ENCODE assay signal across 11 cellular contexts in the genomic region with DNA sequence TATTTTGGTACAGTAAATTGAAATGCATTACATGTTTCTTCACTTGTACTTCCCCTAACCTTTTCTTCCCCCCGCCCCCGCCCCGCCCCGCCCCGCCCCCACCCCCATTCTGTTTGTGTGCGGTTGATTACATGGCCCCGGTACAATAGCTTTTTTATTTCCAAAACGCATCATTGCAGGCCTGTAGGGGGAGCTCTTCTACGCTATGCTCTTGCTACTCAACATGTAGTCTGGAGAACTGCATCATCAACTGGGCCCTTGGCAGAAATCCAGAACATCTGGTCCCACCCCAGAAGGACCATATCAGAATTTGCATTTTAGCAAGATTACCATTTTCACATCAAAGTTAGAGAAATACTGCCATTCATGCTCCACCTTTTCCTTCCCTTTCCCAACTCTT.
DNase-seq lines count a peak whose midpoint lies in the region; ATAC-seq, FAIRE-seq and TF ChIP-seq lines count a peak whose summit lies in the region.
"Had no signal": no experiment of that assay in that cellular context is flagged by ENCODE, and none has a peak within 500 bp of the region (broad histone marks: within the 10 kb centered on the region; RNA-seq: fewer than 3 reads in every experiment).

No MANE protein-coding gene starts in this region.

- H2AFZ ChIP-seq in GM12878 (ENCODE audit: control insufficient read depth, low read depth, low read length): no peak overlapping the region

- H4K20me1 ChIP-seq in GM12878 (ENCODE audit: control insufficient read depth, insufficient read depth): no peaks in the 10 kb centered on the region

- FAIRE-seq in GM12878 (lab: Jason Lieb, UNC): no peak
- FAIRE-seq: A204.1, endometrium had no signal

- no TSS peak for BruUV-seq in GM12878 (replicated peaks; lab: Mats Ljungman, UMichigan)

- in situ Hi-C loops in GM12878 (cut with MboI): no loop called here

- no peaks in the 10 kb centered on the region for H3K27me3 ChIP-seq in GM12878 (replicated peaks in 1 of 2; ENCODE audit: control insufficient read depth in 2 of 2, insufficient read depth in 2 of 2, low read length in 1 of 2)
- H3K27me3 ChIP-seq: right atrium auricular region had no signal

- H3K9ac ChIP-seq in GM12878 (ENCODE audit: control insufficient read depth, insufficient read depth, low read length): no peak overlapping the region

- RAD21 ChIA-PET in GM12878 (lab: Charles Lee; ENCODE audit: unreplicated experiment): no interaction called here

- ATAC-seq in GM12878 (peak; percentile 67), HG02763 (IDR thresholded peaks at IDR 0.05; ENCODE audit: unreplicated experiment) (no peak), HG03095 (IDR thresholded peaks at IDR 0.05; ENCODE audit: unreplicated experiment) (no peak)

- peak; percentile 70 for DNase-seq in DMS 273 (lab: John Stamatoyannopoulos, UW; ENCODE audit: unreplicated experiment)
- DNase-seq in DMS 273 treated with DMSO at 0.1 percent for 48 hours (lab: John Stamatoyannopoulos, UW): no peak
- DNase-seq in GM12878 (ENCODE audit: low read depth, low spot score): no peak
- DNase-seq in nucleus accumbens (lab: John Stamatoyannopoulos, UW): peak in 41 of 56 donors; percentile 0 to 64 (median 11)
- no peak for DNase-seq in GOT3 (lab: John Stamatoyannopoulos, UW)

- H3K4me1 ChIP-seq in GM12878 (ENCODE audit: control insufficient read depth, insufficient read depth, low read length): no peaks in the 10 kb centered on the region
- H3K4me1 ChIP-seq: right atrium auricular region had no signal

- H3K9me3 ChIP-seq in GM12878 (replicated peaks; ENCODE audit: control insufficient read depth, insufficient read depth, low read length): no peaks in the 10 kb centered on the region; the same call in 2 of the 3 replicates
- H3K9me3 ChIP-seq: right atrium auricular region had no signal

- no peaks in the 10 kb centered on the region for H3K79me2 ChIP-seq in GM12878 (ENCODE audit: control insufficient read depth, insufficient read depth, low read length)

- TF ChIP-seq POLR2A in GM12878 (IDR thresholded peaks at IDR 0.05; ENCODE audit: low read depth, low read length): no peak

- no peak overlapping the region for H3K27ac ChIP-seq in GM12878 (ENCODE audit: control insufficient read depth, insufficient read depth)
- H3K27ac ChIP-seq: right atrium auricular region had no signal

- intact Hi-C loops in GM12878 (cut with micrococcal nuclease; ENCODE audit: unreplicated experiment): no loop called here

- H3K36me3 ChIP-seq in GM12878 (ENCODE audit: control insufficient read depth in 2 of 2, insufficient read depth in 2 of 2, low read length in 1 of 2): no peaks in the 10 kb centered on the region
- H3K36me3 ChIP-seq: right atrium auricular region had no signal

- CTCF ChIA-PET in GM12878 (lab: Yijun Ruan, JAX): interaction anchor here (0.5 to 0.9 kb wide), 2 partner anchors 76 to 348 kb away, joined by 3 to 4 read pairs; no protein-coding TSS in a partner anchor

- 0% methylated on average over 1 of the region's 9 CpGs for WGBS in GM12878 (ENCODE audit: insufficient coverage, insufficient replicate concordance, low lambda C conversion rate, missing lambda C conversion rate)

- POLR2A ChIA-PET in GM12878 (lab: Charles Lee): no interaction called here

- TF ChIP-seq EP300 in Ishikawa (IDR thresholded peaks at IDR 0.05; ENCODE audit: borderline replicate concordance) (no peak), GM12878 (IDR thresholded peaks at IDR 0.05; ENCODE audit: borderline replicate concordance in 1 of 2, control insufficient read depth in 1 of 2, low read depth in 2 of 2, low read length in 2 of 2) (no peak)

- TF ChIP-seq RAD21 in Ishikawa (IDR thresholded peaks at IDR 0.05; ENCODE audit: low read depth) (peak; percentile 20), GM12878 (IDR thresholded peaks at IDR 0.05; ENCODE audit: insufficient read depth, low read depth, low read length) (peak; percentile 18; the same call in 1 of the 2 replicates)

- no peak overlapping the region for H3K4me3 ChIP-seq in GM12878
- H3K4me3 ChIP-seq: right atrium auricular region had no signal

- SMC1A ChIA-PET in GM12878 (lab: Charles Lee; ENCODE audit: uncharacterized antibody, unreplicated experiment): no interaction called here

- peak in 2 of 3 experiments; percentile 23 to 25; a peak in 1 of 6 replicates for TF ChIP-seq CTCF in GM12878 (IDR thresholded peaks at IDR 0.05 in 2 of 3, conservative IDR thresholded peaks at IDR 0.05 in 1 of 3; ENCODE audit: control insufficient read depth in 2 of 3, extremely low read depth in 1 of 3, insufficient read depth in 1 of 3, low read depth in 3 of 3, low read length in 3 of 3)

- H3K4me2 ChIP-seq in GM12878 (ENCODE audit: control insufficient read depth, insufficient read depth): no peak overlapping the region

TF ChIP-seq in Ishikawa, 13 proteins besides CTCF, POLR2A, EP300 and RAD21:
- no peak for TF ChIP-seq EGR1 (IDR thresholded peaks at IDR 0.05)
- no peak for TF ChIP-seq FOXM1 (IDR thresholded peaks at IDR 0.05; ENCODE audit: borderline replicate concordance, low read depth)
- no peak for TF ChIP-seq CREB1 (IDR thresholded peaks at IDR 0.05; ENCODE audit: low read depth)
- no peak for TF ChIP-seq TAF1 (IDR thresholded peaks at IDR 0.05; ENCODE audit: low read depth)
- TF ChIP-seq, protein P1, sequence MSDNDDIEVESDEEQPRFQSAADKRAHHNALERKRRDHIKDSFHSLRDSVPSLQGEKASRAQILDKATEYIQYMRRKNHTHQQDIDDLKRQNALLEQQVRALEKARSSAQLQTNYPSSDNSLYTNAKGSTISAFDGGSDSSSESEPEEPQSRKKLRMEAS (IDR thresholded peaks at IDR 0.05): no peak
TF ChIP-seq in Ishikawa: peak in this region for 0.

TF ChIP-seq in GM12878, 131 proteins besides CTCF, POLR2A, EP300 and RAD21:
- TF ChIP-seq CHD4 (IDR thresholded peaks at IDR 0.05) (no peak), CHD1 (IDR thresholded peaks at IDR 0.05; ENCODE audit: low read depth, low read length) (no peak), NBN (IDR thresholded peaks at IDR 0.05) (no peak), SPI1 (IDR thresholded peaks at IDR 0.05; ENCODE audit: borderline replicate concordance, insufficient read depth, low read depth, low read length) (no peak), NRF1 (conservative IDR thresholded peaks at IDR 0.05; ENCODE audit: low read depth, low read length) (no peak), CHD2 (IDR thresholded peaks at IDR 0.05; ENCODE audit: borderline replicate concordance, low read depth, low read length) (no peak), SP1 (IDR thresholded peaks at IDR 0.05; ENCODE audit: low read depth, low read length) (no peak)
- TF ChIP-seq, protein P2, sequence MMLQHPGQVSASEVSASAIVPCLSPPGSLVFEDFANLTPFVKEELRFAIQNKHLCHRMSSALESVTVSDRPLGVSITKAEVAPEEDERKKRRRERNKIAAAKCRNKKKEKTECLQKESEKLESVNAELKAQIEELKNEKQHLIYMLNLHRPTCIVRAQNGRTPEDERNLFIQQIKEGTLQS (IDR thresholded peaks at IDR 0.05; ENCODE audit: borderline replicate concordance, extremely low read depth, low read depth, low read length): no peak
- TF ChIP-seq, protein P3, sequence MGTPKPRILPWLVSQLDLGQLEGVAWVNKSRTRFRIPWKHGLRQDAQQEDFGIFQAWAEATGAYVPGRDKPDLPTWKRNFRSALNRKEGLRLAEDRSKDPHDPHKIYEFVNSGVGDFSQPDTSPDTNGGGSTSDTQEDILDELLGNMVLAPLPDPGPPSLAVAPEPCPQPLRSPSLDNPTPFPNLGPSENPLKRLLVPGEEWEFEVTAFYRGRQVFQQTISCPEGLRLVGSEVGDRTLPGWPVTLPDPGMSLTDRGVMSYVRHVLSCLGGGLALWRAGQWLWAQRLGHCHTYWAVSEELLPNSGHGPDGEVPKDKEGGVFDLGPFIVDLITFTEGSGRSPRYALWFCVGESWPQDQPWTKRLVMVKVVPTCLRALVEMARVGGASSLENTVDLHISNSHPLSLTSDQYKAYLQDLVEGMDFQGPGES (IDR thresholded peaks at IDR 0.05): no peak
- TF ChIP-seq, protein P4, sequence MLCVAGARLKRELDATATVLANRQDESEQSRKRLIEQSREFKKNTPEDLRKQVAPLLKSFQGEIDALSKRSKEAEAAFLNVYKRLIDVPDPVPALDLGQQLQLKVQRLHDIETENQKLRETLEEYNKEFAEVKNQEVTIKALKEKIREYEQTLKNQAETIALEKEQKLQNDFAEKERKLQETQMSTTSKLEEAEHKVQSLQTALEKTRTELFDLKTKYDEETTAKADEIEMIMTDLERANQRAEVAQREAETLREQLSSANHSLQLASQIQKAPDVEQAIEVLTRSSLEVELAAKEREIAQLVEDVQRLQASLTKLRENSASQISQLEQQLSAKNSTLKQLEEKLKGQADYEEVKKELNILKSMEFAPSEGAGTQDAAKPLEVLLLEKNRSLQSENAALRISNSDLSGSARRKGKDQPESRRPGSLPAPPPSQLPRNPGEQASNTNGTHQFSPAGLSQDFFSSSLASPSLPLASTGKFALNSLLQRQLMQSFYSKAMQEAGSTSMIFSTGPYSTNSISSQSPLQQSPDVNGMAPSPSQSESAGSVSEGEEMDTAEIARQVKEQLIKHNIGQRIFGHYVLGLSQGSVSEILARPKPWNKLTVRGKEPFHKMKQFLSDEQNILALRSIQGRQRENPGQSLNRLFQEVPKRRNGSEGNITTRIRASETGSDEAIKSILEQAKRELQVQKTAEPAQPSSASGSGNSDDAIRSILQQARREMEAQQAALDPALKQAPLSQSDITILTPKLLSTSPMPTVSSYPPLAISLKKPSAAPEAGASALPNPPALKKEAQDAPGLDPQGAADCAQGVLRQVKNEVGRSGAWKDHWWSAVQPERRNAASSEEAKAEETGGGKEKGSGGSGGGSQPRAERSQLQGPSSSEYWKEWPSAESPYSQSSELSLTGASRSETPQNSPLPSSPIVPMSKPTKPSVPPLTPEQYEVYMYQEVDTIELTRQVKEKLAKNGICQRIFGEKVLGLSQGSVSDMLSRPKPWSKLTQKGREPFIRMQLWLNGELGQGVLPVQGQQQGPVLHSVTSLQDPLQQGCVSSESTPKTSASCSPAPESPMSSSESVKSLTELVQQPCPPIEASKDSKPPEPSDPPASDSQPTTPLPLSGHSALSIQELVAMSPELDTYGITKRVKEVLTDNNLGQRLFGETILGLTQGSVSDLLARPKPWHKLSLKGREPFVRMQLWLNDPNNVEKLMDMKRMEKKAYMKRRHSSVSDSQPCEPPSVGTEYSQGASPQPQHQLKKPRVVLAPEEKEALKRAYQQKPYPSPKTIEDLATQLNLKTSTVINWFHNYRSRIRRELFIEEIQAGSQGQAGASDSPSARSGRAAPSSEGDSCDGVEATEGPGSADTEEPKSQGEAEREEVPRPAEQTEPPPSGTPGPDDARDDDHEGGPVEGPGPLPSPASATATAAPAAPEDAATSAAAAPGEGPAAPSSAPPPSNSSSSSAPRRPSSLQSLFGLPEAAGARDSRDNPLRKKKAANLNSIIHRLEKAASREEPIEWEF (IDR thresholded peaks at IDR 0.05; ENCODE audit: insufficient replicate concordance, low read depth, low read length): no peak
TF ChIP-seq in GM12878: peak in this region for 0.

Comparison
In these comparisons a context has a peak if more than half of its experiments do, and no peak if none do; other contexts are left out.
1. DNase-seq: peak in DMS 273 (single experiment) and nucleus accumbens (41 of 56); none in DMS 273 treated with DMSO at 0.1 percent for 48 hours (single experiment), GM12878 (single experiment) and GOT3 (single experiment).